Comparison of ENCODE assay signal across 8 cellular contexts in genomic region chr2:240999001-240999791, GRCh38. TPM values are rescaled to one million over a fixed set of nuclear protein-coding genes. Genes with fewer than 3 reads are reported as not detected.
A peak's percentile ranks its signal among the peaks of the same experiment; 100 is the strongest.
DNase-seq lines count a peak whose midpoint lies in the region; ATAC-seq and TF ChIP-seq lines count a peak whose summit lies in the region.

No MANE protein-coding gene starts in this region.

- peaks cover 8% of the 10 kb centered on the region for H3K9me3 Mint-ChIP-seq in CD8-positive, alpha-beta T cell
- peaks cover 8% of the 10 kb centered on the region for H3K9me3 Mint-ChIP-seq in activated CD4-positive, alpha-beta memory T cell treated with anti-CD3 and anti-CD28 coated beads, Interleukin-2, amount 10 ng/mL, durations not matched to agents 7 days and 5 days

- H2AFZ ChIP-seq in parathyroid adenoma = peak overlapping the region; percentile 58

- peak overlapping the region; percentile 74 for H3K4me3 Mint-ChIP-seq in CD8-positive, alpha-beta T cell
- no peak overlapping the region for H3K4me3 Mint-ChIP-seq in activated CD4-positive, alpha-beta memory T cell treated with anti-CD3 and anti-CD28 coated beads, Interleukin-2, amount 10 ng/mL, durations not matched to agents 7 days and 5 days

- H3K27me3 ChIP-seq in CD8-positive, alpha-beta T cell (ENCODE audit: insufficient read depth, low read length) = no peaks in the 10 kb centered on the region
- H3K27me3 ChIP-seq in parathyroid adenoma (ENCODE audit: control insufficient read depth, insufficient read depth, low read length) = no peaks in the 10 kb centered on the region

- H3K9me3 ChIP-seq in CD8-positive, alpha-beta T cell (ENCODE audit: low read length) = peaks cover 8% of the 10 kb centered on the region
- no peaks in the 10 kb centered on the region for H3K9me3 ChIP-seq in parathyroid adenoma (ENCODE audit: control insufficient read depth, low read length)

- no peaks in the 10 kb centered on the region for H3K36me3 ChIP-seq in CD8-positive, alpha-beta T cell (ENCODE audit: insufficient read depth, low read length)
- no peaks in the 10 kb centered on the region for H3K36me3 ChIP-seq in parathyroid adenoma (ENCODE audit: control insufficient read depth, insufficient read depth, low read length)

- POLR2A ChIA-PET in CD8-positive, alpha-beta T cell (lab: Charles Lee) = interaction anchor here (1.1 kb wide), 1 partner anchor 9 kb away, joined by 3 read pairs; no protein-coding TSS in a partner anchor
- POLR2A ChIA-PET in activated CD4-positive, alpha-beta memory T cell treated with anti-CD3 and anti-CD28 coated beads, Interleukin-2, amount 10 ng/mL, durations not matched to agents 7 days and 5 days (lab: Charles Lee) = no interaction called here

- TF ChIP-seq CTCF in CD8-positive, alpha-beta T cell (IDR thresholded peaks at IDR 0.05) = no peak
- no peak for TF ChIP-seq CTCF in parathyroid adenoma (IDR thresholded peaks at IDR 0.05)

- ATAC-seq in CD8-positive, alpha-beta T cell = no peak
- peak; percentile 9 for ATAC-seq in Right ventricle myocardium superior (ENCODE audit: poor library complexity)
- no peak for ATAC-seq in GM18505 (IDR thresholded peaks at IDR 0.05; ENCODE audit: unreplicated experiment)
- ATAC-seq in HG02884 (IDR thresholded peaks at IDR 0.05; ENCODE audit: unreplicated experiment) = no peak

- no peak overlapping the region for H3K9ac ChIP-seq in parathyroid adenoma

- peak overlapping the region; percentile 15 for H3K27ac ChIP-seq in CD8-positive, alpha-beta T cell (ENCODE audit: low read depth, low read length)
- H3K27ac ChIP-seq in parathyroid adenoma = no peak overlapping the region

- peak overlapping the region; percentile 37 for H3K4me3 ChIP-seq in CD8-positive, alpha-beta T cell (ENCODE audit: low read depth, low read length)
- H3K4me3 ChIP-seq in parathyroid adenoma (ENCODE audit: low read depth, low read length) = peak overlapping the region; percentile 29

- no peak for TF ChIP-seq POLR2A in GM18505 (IDR thresholded peaks at IDR 0.05; ENCODE audit: borderline replicate concordance, extremely low read depth, insufficient read depth, insufficient read length)

- peaks cover 23% of the 10 kb centered on the region for H3K4me1 Mint-ChIP-seq in CD8-positive, alpha-beta T cell (ENCODE audit: low read depth)
- peaks cover 7% of the 10 kb centered on the region for H3K4me1 Mint-ChIP-seq in activated CD4-positive, alpha-beta memory T cell treated with anti-CD3 and anti-CD28 coated beads, Interleukin-2, amount 10 ng/mL, durations not matched to agents 7 days and 5 days

- intact Hi-C loops in CD8-positive, alpha-beta T cell (cut with DNase I, micrococcal nuclease) = loop anchor here in 1 of 2 experiments (5.0 kb wide), 1 partner anchor 38 kb away; no protein-coding TSS in a partner anchor
- intact Hi-C loops in Right ventricle myocardium superior (cut with DNase I) = no loop called here

- H3K36me3 Mint-ChIP-seq in CD8-positive, alpha-beta T cell = no peaks in the 10 kb centered on the region
- H3K36me3 Mint-ChIP-seq in activated CD4-positive, alpha-beta memory T cell treated with anti-CD3 and anti-CD28 coated beads, Interleukin-2, amount 10 ng/mL, durations not matched to agents 7 days and 5 days (ENCODE audit: low read depth) = no peaks in the 10 kb centered on the region

- CTCF ChIA-PET in CD8-positive, alpha-beta T cell (lab: Charles Lee) = interaction anchor here (2.1 kb wide), 1 partner anchor 15 kb away, joined by 8 read pairs; no protein-coding TSS in a partner anchor
- CTCF ChIA-PET in activated CD4-positive, alpha-beta memory T cell treated with anti-CD3 and anti-CD28 coated beads, Interleukin-2, amount 10 ng/mL, durations not matched to agents 7 days and 5 days (lab: Charles Lee) = no interaction called here

- peak overlapping the region; percentile 53 for H3K4me2 ChIP-seq in parathyroid adenoma (ENCODE audit: low read length)

- peaks cover 23% of the 10 kb centered on the region for H3K4me1 ChIP-seq in CD8-positive, alpha-beta T cell (ENCODE audit: insufficient read depth, low read length)
- H3K4me1 ChIP-seq in parathyroid adenoma = peaks cover 41% of the 10 kb centered on the region

- peaks cover 15% of the 10 kb centered on the region for H3K27me3 Mint-ChIP-seq in CD8-positive, alpha-beta T cell (ENCODE audit: low read depth)
- peaks cover 26% of the 10 kb centered on the region for H3K27me3 Mint-ChIP-seq in activated CD4-positive, alpha-beta memory T cell treated with anti-CD3 and anti-CD28 coated beads, Interleukin-2, amount 10 ng/mL, durations not matched to agents 7 days and 5 days

- no peaks in the 10 kb centered on the region for H3K79me2 ChIP-seq in parathyroid adenoma

- H3K27ac Mint-ChIP-seq in CD8-positive, alpha-beta T cell = no peak overlapping the region
- no peak overlapping the region for H3K27ac Mint-ChIP-seq in activated CD4-positive, alpha-beta memory T cell treated with anti-CD3 and anti-CD28 coated beads, Interleukin-2, amount 10 ng/mL, durations not matched to agents 7 days and 5 days

- peak in 2 of 7 experiments; percentile 8 to 46 for DNase-seq in CD8-positive, alpha-beta T cell
- DNase-seq in activated CD4-positive, alpha-beta memory T cell treated with anti-CD3 and anti-CD28 coated beads, Interleukin-2, amount 10 ng/mL, durations not matched to agents 7 days and 5 days = peak; percentile 11
- DNase-seq in Right ventricle myocardium superior (peak; percentile 61), amniotic stem cell (lab: John Stamatoyannopoulos, UW) (no peak), anterior cingulate cortex (lab: John Stamatoyannopoulos, UW) (no peak)

RNA-seq across cellular contexts. Expression of gene SNED1, which starts 0.8 kb away (rescaled TPM):
- total RNA-seq in CD8-positive, alpha-beta T cell = 10 to 100 TPM; 32.4 to 38.4 TPM
- total RNA-seq in activated CD4-positive, alpha-beta memory T cell treated with anti-CD3 and anti-CD28 coated beads, Interleukin-2, amount 10 ng/mL, durations not matched to agents 7 days and 5 days = 10 to 100 TPM; 32.6 to 34.3 TPM
- 8.0 TPM for total RNA-seq in Right ventricle myocardium superior

Comparison
In these comparisons a context has a peak if more than half of its experiments do, and no peak if none do; other contexts are left out.
1. DNase-seq: peak in activated CD4-positive, alpha-beta memory T cell treated with anti-CD3 and anti-CD28 coated beads, Interleukin-2, amount 10 ng/mL, durations not matched to agents 7 days and 5 days (single experiment) and Right ventricle myocardium superior (single experiment); none in amniotic stem cell (single experiment) and anterior cingulate cortex (0 of 58).